19 cellular contexts compared by ENCODE assay signal in the genomic region with DNA sequence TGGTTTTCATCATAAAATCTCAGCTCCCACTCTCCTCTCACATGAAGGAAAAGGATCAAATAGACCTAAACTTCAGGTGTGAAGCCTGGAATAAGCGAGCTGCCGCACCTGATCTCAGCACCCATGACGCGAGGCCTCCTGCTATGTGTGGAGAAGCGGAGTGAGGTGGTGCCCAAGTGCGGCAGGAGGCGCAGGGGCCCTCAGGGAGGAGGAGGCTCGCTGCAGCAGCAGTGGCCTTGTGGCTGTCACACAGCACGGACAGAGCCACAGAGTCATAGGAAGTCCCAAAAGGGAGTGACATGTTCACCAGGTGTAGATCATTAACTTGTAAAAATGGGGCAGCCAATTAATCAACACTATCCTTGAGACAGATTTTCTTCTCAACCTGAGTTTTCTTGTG. TPM values are rescaled to one million over a fixed set of nuclear protein-coding genes. Genes with fewer than 3 reads are reported as not detected.
DNase-seq lines count a peak whose midpoint lies in the region; ATAC-seq and TF ChIP-seq lines count a peak whose summit lies in the region.
"Had no signal": no experiment of that assay in that cellular context is flagged by ENCODE, and none has a peak within 500 bp of the region (broad histone marks: within the 10 kb centered on the region; RNA-seq: fewer than 3 reads in every experiment).

No MANE protein-coding gene starts in this region.

- POLR2A ChIA-PET in activated CD4-positive, alpha-beta memory T cell treated with anti-CD3 and anti-CD28 coated beads for 36 hours (lab: Charles Lee) = interaction anchor here (1.8 kb wide), 1 partner anchor 9 kb away, joined by 6 read pairs; the partner anchor contains the start of gene SCLY

- H3K4me1 Mint-ChIP-seq in natural killer cell treated with Interleukin-12 subunit alpha and Interleukin-12 subunit beta and Interleukin-15 and Interleukin-18, amount 100 ng/mL, for 72 hours (ENCODE audit: low read depth in 2 of 2) = peaks cover 21 to 24% of the 10 kb centered on the region in 2 donors
- peaks cover 6 to 7% of the 10 kb centered on the region in 2 donors for H3K4me1 Mint-ChIP-seq in natural killer cell
- H3K4me1 Mint-ChIP-seq in activated CD4-positive, alpha-beta memory T cell treated with anti-CD3 and anti-CD28 coated beads for 36 hours (ENCODE audit: low read depth) = peaks cover 52% of the 10 kb centered on the region
- H3K4me1 Mint-ChIP-seq: WTC11 had no signal

- TF ChIP-seq CTCF in natural killer cell (IDR thresholded peaks at IDR 0.05) (no peak), spleen (IDR thresholded peaks at IDR 0.05 in 8 of 11, conservative IDR thresholded peaks at IDR 0.05 in 3 of 11) (no peak)

- H3K36me3 Mint-ChIP-seq in natural killer cell treated with Interleukin-12 subunit alpha and Interleukin-12 subunit beta and Interleukin-15 and Interleukin-18, amount 100 ng/mL, for 72 hours = peaks cover 41% of the 10 kb centered on the region
- H3K36me3 Mint-ChIP-seq in natural killer cell = peaks cover 9% of the 10 kb centered on the region
- peaks cover 77% of the 10 kb centered on the region for H3K36me3 Mint-ChIP-seq in activated CD4-positive, alpha-beta memory T cell treated with anti-CD3 and anti-CD28 coated beads for 36 hours

- H3K27ac ChIP-seq in spleen = no peak overlapping the region
- H3K27ac ChIP-seq: adrenal gland, coronary artery, Peyer's patch, SJCRH30 had no signal

- peaks cover 3% of the 10 kb centered on the region for H3K9me3 Mint-ChIP-seq in natural killer cell treated with Interleukin-12 subunit alpha and Interleukin-12 subunit beta and Interleukin-15 and Interleukin-18, amount 100 ng/mL, for 72 hours
- H3K9me3 Mint-ChIP-seq in natural killer cell = no peaks in the 10 kb centered on the region
- H3K9me3 Mint-ChIP-seq in activated CD4-positive, alpha-beta memory T cell treated with anti-CD3 and anti-CD28 coated beads for 36 hours = peaks cover 28% of the 10 kb centered on the region
- H3K9me3 Mint-ChIP-seq: WTC11 had no signal

- no peak for ATAC-seq in natural killer cell treated with Interleukin-12 subunit alpha and Interleukin-12 subunit beta and Interleukin-15 and Interleukin-18, amount 100 ng/mL, for 72 hours
- ATAC-seq in natural killer cell = no peak
- ATAC-seq in left lobe of liver = peak; percentile 87
- ATAC-seq in GM21737 (IDR thresholded peaks at IDR 0.05; ENCODE audit: unreplicated experiment) = no peak
- ATAC-seq: WTC11 had no signal

- peak overlapping the region; percentile 69 for H3K4me3 Mint-ChIP-seq in natural killer cell treated with Interleukin-12 subunit alpha and Interleukin-12 subunit beta and Interleukin-15 and Interleukin-18, amount 100 ng/mL, for 72 hours
- no peak overlapping the region for H3K4me3 Mint-ChIP-seq in natural killer cell
- no peak overlapping the region for H3K4me3 Mint-ChIP-seq in activated CD4-positive, alpha-beta memory T cell treated with anti-CD3 and anti-CD28 coated beads for 36 hours
- H3K4me3 Mint-ChIP-seq: WTC11 had no signal

- CTCF ChIA-PET in activated CD4-positive, alpha-beta memory T cell treated with anti-CD3 and anti-CD28 coated beads for 36 hours (lab: Charles Lee) = no interaction called here

- DNase-seq in natural killer cell treated with Interleukin-12 subunit alpha and Interleukin-12 subunit beta and Interleukin-15 and Interleukin-18, amount 100 ng/mL, for 72 hours (ENCODE audit: low spot score) = no peak
- DNase-seq in natural killer cell (no peak), left lobe of liver (ENCODE audit: low spot score) (peak; percentile 51), Ammon's horn (ENCODE audit: low spot score) (no peak), spleen (no peak)
- DNase-seq in activated CD4-positive, alpha-beta memory T cell treated with anti-CD3 and anti-CD28 coated beads for 36 hours = no peak
- DNase-seq: mammary epithelial cell; MG63; NCI-H1417 treated with DMSO at 0.1 percent for 48 hours; NCI-H2171; NCI-H524; Peyer's patch; SJCRH30; stimulated activated CD8-positive, alpha-beta memory T cell treated with anti-CD3 and anti-CD28 coated beads, Interleukin-4, amount 100 ng/mL, for 48 hours had no signal

- peaks cover 0 to 98% (median 43%) of the 10 kb centered on the region in 6 donors for H3K36me3 ChIP-seq in spleen

- H3K27me3 ChIP-seq in spleen (replicated peaks in 1 of 7) = no peaks in the 10 kb centered on the region
- H3K27me3 ChIP-seq: adrenal gland, MG63, Peyer's patch, SJCRH30 had no signal

- H3K27me3 Mint-ChIP-seq in natural killer cell treated with Interleukin-12 subunit alpha and Interleukin-12 subunit beta and Interleukin-15 and Interleukin-18, amount 100 ng/mL, for 72 hours = no peaks in the 10 kb centered on the region
- no peaks in the 10 kb centered on the region for H3K27me3 Mint-ChIP-seq in natural killer cell (ENCODE audit: low read depth in 2 of 2)
- H3K27me3 Mint-ChIP-seq in activated CD4-positive, alpha-beta memory T cell treated with anti-CD3 and anti-CD28 coated beads for 36 hours = no peaks in the 10 kb centered on the region

- H3K4me3 ChIP-seq in spleen = no peak overlapping the region
- H3K4me3 ChIP-seq: adrenal gland, coronary artery, MG63, Peyer's patch, SJCRH30 had no signal

- no peak for TF ChIP-seq POLR2A in spleen (IDR thresholded peaks at IDR 0.05)

- peaks cover 0 to 13% (median 4%) of the 10 kb centered on the region in 6 donors for H3K4me1 ChIP-seq in spleen
- H3K4me1 ChIP-seq: adrenal gland, Peyer's patch, SJCRH30 had no signal

- H3K27ac Mint-ChIP-seq in natural killer cell treated with Interleukin-12 subunit alpha and Interleukin-12 subunit beta and Interleukin-15 and Interleukin-18, amount 100 ng/mL, for 72 hours = peak overlapping the region; percentile 56 to 81
- H3K27ac Mint-ChIP-seq in natural killer cell = peak overlapping the region in 1 of 2 donors; percentile 41
- peak overlapping the region; percentile 66 for H3K27ac Mint-ChIP-seq in activated CD4-positive, alpha-beta memory T cell treated with anti-CD3 and anti-CD28 coated beads for 36 hours
- H3K27ac Mint-ChIP-seq: WTC11 had no signal

- WGBS in spleen, 5 donors = 86 to 92% (median 90%) methylated on average over 9 of the region's 9 CpGs

- intact Hi-C loops in natural killer cell (cut with micrococcal nuclease) = loop anchor here (10.0 kb wide), 1 partner anchor 165 kb away; no protein-coding TSS in a partner anchor
- intact Hi-C loops in activated CD4-positive, alpha-beta memory T cell treated with anti-CD3 and anti-CD28 coated beads for 36 hours (cut with micrococcal nuclease) = loop anchor here (10.0 kb wide), 2 partner anchors 135 to 215 kb away; partner anchors contain the start of genes ILKAP and PER2
- intact Hi-C loops in spleen (cut with DNase I; ENCODE audit: low total_unique reads) = no loop called here

- H3K9me3 ChIP-seq in spleen = peaks cover 0 to 16% (median 2%) of the 10 kb centered on the region in 8 donors
- H3K9me3 ChIP-seq: adrenal gland, MG63, Peyer's patch had no signal

RNA-seq across cellular contexts. Expression of gene SCLY, which starts 9.1 kb away (rescaled TPM):
- total RNA-seq in natural killer cell treated with Interleukin-12 subunit alpha and Interleukin-12 subunit beta and Interleukin-15 and Interleukin-18, amount 100 ng/mL, for 72 hours = 10 to 100 TPM; 46.5 to 99.5 TPM
- total RNA-seq in natural killer cell (10 to 100 TPM; 16.3 to 24.6 (median 20.1) TPM), left lobe of liver (40.6 TPM), spleen (10 to 100 TPM; 13.5 to 22.7 (median 17.5) TPM)
- 10 to 100 TPM; 47.9 to 51.8 TPM for total RNA-seq in activated CD4-positive, alpha-beta memory T cell treated with anti-CD3 and anti-CD28 coated beads for 36 hours
- polyA plus RNA-seq in spleen = 1 to 10 TPM; 5.8 to 10.0 (median 6.7) TPM

RNA-seq across cellular contexts. Expression of gene ESPNL, which starts 30.3 kb away (rescaled TPM):
- total RNA-seq in natural killer cell treated with Interleukin-12 subunit alpha and Interleukin-12 subunit beta and Interleukin-15 and Interleukin-18, amount 100 ng/mL, for 72 hours = under 1 TPM in 1 of 2 donors, not detected in 1; 0.19 TPM
- total RNA-seq in natural killer cell = not detected
- under 1 TPM; 0.12 to 0.14 TPM for total RNA-seq in activated CD4-positive, alpha-beta memory T cell treated with anti-CD3 and anti-CD28 coated beads for 36 hours
- total RNA-seq in left lobe of liver = 1.7 TPM
- total RNA-seq in spleen = 1 to 10 TPM in 4 of 7 donors, under 1 TPM in 3; 0.65 to 5.1 (median 1.5) TPM
- 1 to 10 TPM; 1.3 to 6.2 (median 3.8) TPM for polyA plus RNA-seq in spleen
- total RNA-seq: H4 had no signal
- polyA plus RNA-seq: mammary epithelial cell had no signal
